ENCODE assay signal across 23 cellular contexts in genomic region chr1:77468556-77468955, GRCh38.
DNase-seq lines count a peak whose midpoint lies in the region; ATAC-seq and TF ChIP-seq lines count a peak whose summit lies in the region.
"Had no signal": no experiment of that assay in that cellular context is flagged by ENCODE, and none has a peak within 500 bp of the region (broad histone marks: within the 10 kb centered on the region; RNA-seq: fewer than 3 reads in every experiment).

No MANE protein-coding gene starts in this region.

- no peaks in the 10 kb centered on the region for H3K4me1 Mint-ChIP-seq in GM23338
- peaks cover 9% of the 10 kb centered on the region for H3K4me1 Mint-ChIP-seq in activated T-cell treated with anti-CD3 and anti-CD28 coated beads, Interleukin-2, amount 50 U/mL, for 4 hours (ENCODE audit: low read depth)
- H3K4me1 Mint-ChIP-seq: activated CD4-positive, alpha-beta T cell treated with anti-CD3 and anti-CD28 coated beads, Interleukin-2, amount 10 ng/mL, durations not matched to agents 24 days and 14 days; stimulated activated memory B cell treated with anti-CD40 and anti-IgM and Interleukin-4, amounts not matched to agents 10 μg/mL and 1 μg/mL and 100 μg/mL, for 72 hours had no signal

- no peaks in the 10 kb centered on the region for H3K36me3 Mint-ChIP-seq in GM23338 (ENCODE audit: low read depth)
- H3K36me3 Mint-ChIP-seq in activated T-cell treated with anti-CD3 and anti-CD28 coated beads, Interleukin-2, amount 50 U/mL, for 4 hours (ENCODE audit: insufficient read depth): peaks cover 7% of the 10 kb centered on the region
- H3K36me3 Mint-ChIP-seq: stimulated activated memory B cell treated with anti-CD40 and anti-IgM and Interleukin-4, amounts not matched to agents 10 μg/mL and 1 μg/mL and 100 μg/mL, for 72 hours had no signal

- intact Hi-C loops in tibial artery (cut with DNase I; ENCODE audit: low total_unique reads): no loop called here

- H3K4me2 ChIP-seq in GM23338: no peak overlapping the region
- H3K4me2 ChIP-seq: SK-N-SH had no signal

- peaks cover 3% of the 10 kb centered on the region for H3K27me3 Mint-ChIP-seq in GM23338 (ENCODE audit: insufficient read depth, low read depth, poor library complexity)
- no peaks in the 10 kb centered on the region for H3K27me3 Mint-ChIP-seq in activated T-cell treated with anti-CD3 and anti-CD28 coated beads, Interleukin-2, amount 50 U/mL, for 4 hours (ENCODE audit: low read depth)
- H3K27me3 Mint-ChIP-seq: activated CD4-positive, alpha-beta T cell treated with anti-CD3 and anti-CD28 coated beads, Interleukin-2, amount 10 ng/mL, durations not matched to agents 24 days and 14 days; CD4-positive, alpha-beta memory T cell; naive thymus-derived CD4-positive, alpha-beta T cell had no signal

- no peak overlapping the region for H3K27ac Mint-ChIP-seq in GM23338
- H3K27ac Mint-ChIP-seq: activated CD4-positive, alpha-beta T cell treated with anti-CD3 and anti-CD28 coated beads, Interleukin-2, amount 10 ng/mL, durations not matched to agents 24 days and 14 days; activated naive CD4-positive, alpha-beta T cell treated with anti-CD3 and anti-CD28 coated beads for 36 hours; stimulated activated memory B cell treated with anti-CD40 and anti-IgM and Interleukin-4, amounts not matched to agents 10 μg/mL and 1 μg/mL and 100 μg/mL, for 72 hours had no signal

- ATAC-seq in GM23338 (no peak), HG03025 (IDR thresholded peaks at IDR 0.05; ENCODE audit: low FRiP score, unreplicated experiment) (no peak)
- ATAC-seq in activated T-cell treated with anti-CD3 and anti-CD28 coated beads, Interleukin-2, amount 50 U/mL, for 4 hours: no peak
- ATAC-seq: naive thymus-derived CD4-positive, alpha-beta T cell had no signal

- H3K4me3 Mint-ChIP-seq in GM23338: no peak overlapping the region
- no peak overlapping the region for H3K4me3 Mint-ChIP-seq in activated T-cell treated with anti-CD3 and anti-CD28 coated beads, Interleukin-2, amount 50 U/mL, for 4 hours
- H3K4me3 Mint-ChIP-seq: activated CD4-positive, alpha-beta T cell treated with anti-CD3 and anti-CD28 coated beads, Interleukin-2, amount 10 ng/mL, durations not matched to agents 24 days and 14 days; activated naive CD4-positive, alpha-beta T cell treated with anti-CD3 and anti-CD28 coated beads for 36 hours; CD4-positive, alpha-beta memory T cell; naive thymus-derived CD4-positive, alpha-beta T cell; stimulated activated memory B cell treated with anti-CD40 and anti-IgM and Interleukin-4, amounts not matched to agents 10 μg/mL and 1 μg/mL and 100 μg/mL, for 72 hours had no signal

- H3K27me3 ChIP-seq in tibial artery (no peaks in the 10 kb centered on the region), GM23338 (ENCODE audit: insufficient read depth) (no peaks in the 10 kb centered on the region)
- H3K27me3 ChIP-seq: spleen, tibial nerve had no signal

- DNase-seq in MV-4-11 (lab: John Stamatoyannopoulos, UW): peak; percentile 32
- DNase-seq in coronary artery (ENCODE audit: low spot score): no peak
- peak; percentile 30 for DNase-seq in midbrain (lab: John Stamatoyannopoulos, UW)
- DNase-seq in tibial artery: no peak
- no peak for DNase-seq in GM23338 (ENCODE audit: low spot score)
- no peak for DNase-seq in activated T-cell treated with anti-CD3 and anti-CD28 coated beads, Interleukin-2, amount 50 U/mL, for 4 hours
- DNase-seq: activated CD4-positive, alpha-beta T cell treated with anti-CD3 and anti-CD28 coated beads, Interleukin-2, amount 10 ng/mL, durations not matched to agents 24 days and 14 days; activated naive CD4-positive, alpha-beta T cell treated with anti-CD3 and anti-CD28 coated beads for 36 hours; CD4-positive, alpha-beta memory T cell; central memory CD4-positive, alpha-beta T cell; GOT3; head of caudate nucleus; Kasumi-1; naive thymus-derived CD4-positive, alpha-beta T cell; NCI-H1694 treated with DMSO at 0.1 percent for 48 hours; occipital lobe; retina; SK-N-SH; spleen; stimulated activated CD4-positive, alpha-beta T cell treated with anti-CD3 and anti-CD28 coated beads, Interleukin-2, amount 100 ng/mL, for 48 hours had no signal

- TF ChIP-seq CTCF in coronary artery (IDR thresholded peaks at IDR 0.05): no peak
- no peak for TF ChIP-seq CTCF in tibial artery (IDR thresholded peaks at IDR 0.05)
- no peak for TF ChIP-seq CTCF in GM23338 (conservative IDR thresholded peaks at IDR 0.05; ENCODE audit: low read depth in 2 of 2)

- H3K27ac ChIP-seq in coronary artery: peak overlapping the region; percentile 60
- peak overlapping the region; percentile 59 to 68 for H3K27ac ChIP-seq in tibial artery
- H3K27ac ChIP-seq in GM23338 (ENCODE audit: low read depth): no peak overlapping the region
- H3K27ac ChIP-seq: spleen had no signal

- H3K79me2 ChIP-seq in GM23338 (replicated peaks; ENCODE audit: insufficient read depth): no peaks in the 10 kb centered on the region

- H3K4me1 ChIP-seq in tibial artery (peaks cover 0 to 23% (median 13%) of the 10 kb centered on the region in 4 donors), GM23338 (ENCODE audit: insufficient read depth) (no peaks in the 10 kb centered on the region)
- H3K4me1 ChIP-seq: spleen had no signal

- H3F3A ChIP-seq in GM23338 (replicated peaks; ENCODE audit: low read depth): no peaks in the 10 kb centered on the region

- no peaks in the 10 kb centered on the region for H3K9me3 ChIP-seq in tibial artery
- H3K9me3 ChIP-seq: SK-N-SH, tibial nerve had no signal

- no peak overlapping the region for H2AFZ ChIP-seq in GM23338

- H4K20me1 ChIP-seq in GM23338 (replicated peaks; ENCODE audit: insufficient read depth): no peaks in the 10 kb centered on the region

- H3K9me3 Mint-ChIP-seq in GM23338: no peaks in the 10 kb centered on the region
- H3K9me3 Mint-ChIP-seq in activated T-cell treated with anti-CD3 and anti-CD28 coated beads, Interleukin-2, amount 50 U/mL, for 4 hours: peaks cover 3% of the 10 kb centered on the region
- H3K9me3 Mint-ChIP-seq: activated CD4-positive, alpha-beta T cell treated with anti-CD3 and anti-CD28 coated beads, Interleukin-2, amount 10 ng/mL, durations not matched to agents 24 days and 14 days; stimulated activated memory B cell treated with anti-CD40 and anti-IgM and Interleukin-4, amounts not matched to agents 10 μg/mL and 1 μg/mL and 100 μg/mL, for 72 hours had no signal

- H3K4me3 ChIP-seq in coronary artery (no peak overlapping the region), tibial artery (no peak overlapping the region), GM23338 (no peak overlapping the region)
- H3K4me3 ChIP-seq: spleen, tibial nerve had no signal

- H3K36me3 ChIP-seq in tibial artery: no peaks in the 10 kb centered on the region
- H3K36me3 ChIP-seq in GM23338 (ENCODE audit: insufficient read depth): no peaks in the 10 kb centered on the region
- H3K36me3 ChIP-seq: spleen, tibial nerve had no signal

- H3K9me2 ChIP-seq in GM23338 (ENCODE audit: insufficient read depth): no peaks in the 10 kb centered on the region
- H3K9me2 ChIP-seq: SK-N-SH had no signal

TF ChIP-seq in GM23338, 12 proteins besides CTCF, POLR2A, EP300 and RAD21 (continues in another document):
- TF ChIP-seq STAT1 (IDR thresholded peaks at IDR 0.05; ENCODE audit: unreplicated experiment) (no peak), POLR2AphosphoS5 (IDR thresholded peaks at IDR 0.05; ENCODE audit: low read depth) (no peak), REST (IDR thresholded peaks at IDR 0.05; ENCODE audit: unreplicated experiment) (no peak), ZNF331 (CRISPR knock-in tag; IDR thresholded peaks at IDR 0.05; ENCODE audit: low read depth) (no peak)

Comparison
In these comparisons a context has a peak if more than half of its experiments do, and no peak if none do; other contexts are left out.
1. DNase-seq: peak in MV-4-11 (single experiment) and midbrain (single experiment); none in coronary artery (single experiment), tibial artery (0 of 2), GM23338 (single experiment) and activated T-cell treated with anti-CD3 and anti-CD28 coated beads, Interleukin-2, amount 50 U/mL, for 4 hours (single experiment).